In genomic region chr1:112581530-112582192, GRCh38 we compare ENCODE assay signal across 19 cellular contexts.
"Had no signal": no experiment of that assay in that cellular context is flagged by ENCODE, and none has a peak within 500 bp of the region (broad histone marks: within the 10 kb centered on the region; RNA-seq: fewer than 3 reads in every experiment).

No MANE protein-coding gene starts in this region.

- H3K9me3 ChIP-seq: heart left ventricle, left lung, testis had no signal

- H3K4me3 ChIP-seq: heart left ventricle, left lung, testis had no signal

- H3K27ac ChIP-seq: heart left ventricle, left lung, testis had no signal

- H3K4me1 ChIP-seq: heart left ventricle, left lung, testis had no signal

- FAIRE-seq: frontal cortex, urothelium cell line had no signal

- DNase-seq: activated CD4-positive, alpha-beta T cell treated with anti-CD3 and anti-CD28 coated beads for 4 hours; activated CD8-positive, alpha-beta memory T cell treated with anti-CD3 and anti-CD28 coated beads, Interleukin-2, amount 50 U/mL, for 48 hours; activated CD8-positive, alpha-beta T cell treated with anti-CD3 and anti-CD28 coated beads for 36 hours; activated naive CD4-positive, alpha-beta T cell treated with anti-CD3 and anti-CD28 coated beads for 36 hours; caudate nucleus; cortex of kidney; effector CD8-positive, alpha-beta T cell; heart left ventricle; islet precursor cell; left lung; stimulated activated CD4-positive, alpha-beta T cell treated with anti-CD3 and anti-CD28 coated beads, Interleukin-2, amount 100 ng/mL, for 24 hours; stimulated activated naive CD8-positive, alpha-beta T cell treated with anti-CD3 and anti-CD28 coated beads, Interleukin-15, Interleukin-2, amounts not matched to agents 100 U/mL and 50 U/mL, for 24 hours; T-cell; testis had no signal

- H3K27me3 ChIP-seq: heart left ventricle, left lung, testis had no signal

- ATAC-seq: activated CD8-positive, alpha-beta T cell treated with anti-CD3 and anti-CD28 coated beads for 36 hours; activated T-helper 17 cell treated with anti-CD3 and anti-CD28 coated beads, Interleukin-2, amount 50 U/mL, for 72 hours; heart left ventricle; left lung; natural killer cell treated with Interleukin-12 subunit alpha and Interleukin-12 subunit beta and Interleukin-15 and Interleukin-18, amount 100 ng/mL, for 72 hours; sciatic nerve; stimulated activated naive CD8-positive, alpha-beta T cell treated with anti-CD3 and anti-CD28 coated beads, Interleukin-15, Interleukin-2, amounts not matched to agents 100 U/mL and 50 U/mL, for 24 hours; T-cell had no signal
